In genomic region chr5:28313543-28314334, GRCh38 we compare ENCODE assay signal across 1 cellular context.
TF ChIP-seq lines count a peak whose summit lies in the region.

No MANE protein-coding gene starts in this region.

TF ChIP-seq in A549, 52 proteins besides CTCF, POLR2A, EP300 and RAD21 (continued from another document):
- TF ChIP-seq REST (IDR thresholded peaks at IDR 0.05) = no peak
- TF ChIP-seq KDM5A (IDR thresholded peaks at IDR 0.05) = no peak
- no peak for TF ChIP-seq HDAC2 (IDR thresholded peaks at IDR 0.05)
- TF ChIP-seq ZNF302 (CRISPR knock-in tag; IDR thresholded peaks at IDR 0.05) = no peak
- no peak for TF ChIP-seq CBX8 (IDR thresholded peaks at IDR 0.05)
- TF ChIP-seq RNF2 (IDR thresholded peaks at IDR 0.05; ENCODE audit: borderline replicate concordance, low read depth) = no peak
- peak; percentile 50 to 60; a peak in 3 of 4 replicates for TF ChIP-seq CEBPB (IDR thresholded peaks at IDR 0.05)
- no peak for TF ChIP-seq RCOR1 (IDR thresholded peaks at IDR 0.05; ENCODE audit: low read depth, low read length)
- no peak for TF ChIP-seq BHLHE40 (IDR thresholded peaks at IDR 0.05; ENCODE audit: low read depth, low read length)
- TF ChIP-seq MAZ (IDR thresholded peaks at IDR 0.05; ENCODE audit: borderline replicate concordance, low read depth, low read length) = no peak
- TF ChIP-seq CHD2 (IDR thresholded peaks at IDR 0.05; ENCODE audit: low read length, partially characterized antibody) = no peak
- TF ChIP-seq JUN (IDR thresholded peaks at IDR 0.05) = peak in 1 of 2 experiments; percentile 58; a peak in 1 of 5 replicates
- TF ChIP-seq RFX5 (IDR thresholded peaks at IDR 0.05) = no peak
- no peak for TF ChIP-seq MAFK (IDR thresholded peaks at IDR 0.05; ENCODE audit: partially characterized antibody)
